In the genomic region with DNA sequence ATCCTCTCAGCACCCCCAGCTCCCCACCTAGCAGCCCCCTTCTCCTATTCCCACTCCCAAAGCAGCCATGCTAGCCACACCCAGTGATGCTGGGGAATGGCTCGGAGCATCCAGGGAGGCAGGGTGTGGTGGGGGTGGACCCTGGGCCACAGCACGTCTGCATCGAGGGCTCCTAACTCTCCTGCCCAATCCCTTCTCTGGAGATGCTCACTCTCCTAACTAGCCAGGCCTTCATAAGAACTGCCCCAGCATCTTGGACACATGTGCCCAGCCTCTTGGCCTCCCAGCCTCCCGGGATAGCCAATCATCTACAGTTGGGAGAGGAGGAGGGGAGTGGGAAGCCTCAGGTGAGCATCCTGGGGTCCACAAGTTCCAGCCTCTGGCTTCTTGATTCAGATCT, we compare ENCODE assay signal across 24 cellular contexts. TPM values are rescaled to one million over a fixed set of nuclear protein-coding genes. Genes with fewer than 3 reads are reported as not detected.
A peak's percentile ranks its signal among the peaks of the same experiment; 100 is the strongest.
DNase-seq lines count a peak whose midpoint lies in the region; ATAC-seq, FAIRE-seq and TF ChIP-seq lines count a peak whose summit lies in the region.
"Had no signal": no experiment of that assay in that cellular context is flagged by ENCODE, and none has a peak within 500 bp of the region (broad histone marks: within the 10 kb centered on the region; RNA-seq: fewer than 3 reads in every experiment).

No MANE protein-coding gene starts in this region.

- no peak overlapping the region for H3K23ac ChIP-seq in H1 (ENCODE audit: insufficient read length)

- peak overlapping the region; percentile 81 to 82 for H3K27ac ChIP-seq in right atrium auricular region
- no peak overlapping the region for H3K27ac ChIP-seq in H1 (ENCODE audit: low read depth, low read length)
- H3K27ac ChIP-seq in neural progenitor cell: no peak overlapping the region
- peak overlapping the region in 1 of 4 donors; percentile 31 for H3K27ac ChIP-seq in sigmoid colon
- H3K27ac ChIP-seq: epithelial cell of prostate, skin epidermis had no signal

- H2BK12ac ChIP-seq in H1 (ENCODE audit: low read depth, low read length): peak overlapping the region; percentile 85; the same call in 1 of the 2 replicates

- peaks cover 0 to 72% of the 10 kb centered on the region in 2 donors for H3K4me1 ChIP-seq in right atrium auricular region
- H3K4me1 ChIP-seq in H1 (replicated peaks in 1 of 4; ENCODE audit: control insufficient read depth in 3 of 4, insufficient read depth in 4 of 4, low read length in 3 of 4): peaks cover 12 to 39% (median 31%) of the 10 kb centered on the region in 4 experiments
- peaks cover 60% of the 10 kb centered on the region for H3K4me1 ChIP-seq in neural progenitor cell
- peaks cover 0 to 56% (median 42%) of the 10 kb centered on the region in 4 donors for H3K4me1 ChIP-seq in sigmoid colon

- H3K4me3 ChIP-seq in right atrium auricular region (no peak overlapping the region), H1 (ENCODE audit: extremely low read depth in 1 of 4, insufficient read depth in 2 of 4, low read depth in 3 of 4, low read length in 4 of 4) (no peak overlapping the region), neural progenitor cell (peak overlapping the region; percentile 5), sigmoid colon (no peak overlapping the region)
- H3K4me3 ChIP-seq: GM23338, heart left ventricle, K562, skin epidermis had no signal

- peaks cover 9% of the 10 kb centered on the region; the same call in 1 of the 2 replicates for H3K23me2 ChIP-seq in H1 (ENCODE audit: low read depth, low read length)

- no peak overlapping the region for H4K8ac ChIP-seq in H1 (ENCODE audit: extremely low read depth, insufficient read depth, low read length)

- H3K4me2 ChIP-seq in H1 (ENCODE audit: insufficient read depth in 1 of 2, low read depth in 2 of 2, low read length in 2 of 2) (peak overlapping the region in 1 of 2 experiments; percentile 44; a peak in 2 of 4 replicates), neural progenitor cell (peak overlapping the region; percentile 88)
- H3K4me2 ChIP-seq: GM23338 had no signal

- peaks cover 0 to 10% of the 10 kb centered on the region in 2 experiments for H4K20me1 ChIP-seq in H1 (replicated peaks in 1 of 2; ENCODE audit: control insufficient read depth in 1 of 2, insufficient read depth in 2 of 2, low read length in 2 of 2)
- peaks cover 62% of the 10 kb centered on the region for H4K20me1 ChIP-seq in neural progenitor cell (ENCODE audit: low read depth)

- H3F3A ChIP-seq in neural progenitor cell (ENCODE audit: low read depth): peaks cover 42% of the 10 kb centered on the region

- no peak overlapping the region for H4K5ac ChIP-seq in H1 (ENCODE audit: insufficient read length, low read depth, low read length)

- FAIRE-seq in H1 (lab: Jason Lieb, UNC): no peak
- FAIRE-seq: K562 had no signal

- H3K18ac ChIP-seq in H1 (ENCODE audit: extremely low read depth, low read length): no peak overlapping the region

- H2BK20ac ChIP-seq in H1 (ENCODE audit: low read length): no peak overlapping the region

- WGBS in H1 (ENCODE audit: extremely low coverage in 1 of 2, insufficient coverage in 1 of 2, insufficient read length in 1 of 2, insufficient replicate concordance in 2 of 2, low coverage in 1 of 2, low lambda C conversion rate in 2 of 2, missing lambda C conversion rate in 1 of 2), 2 experiments: 86% methylated on average over 4 of the region's 4 CpGs; no CpG with 5 or more reads in 1 of the 2 experiments
- 73 to 74% methylated on average over 4 of the region's 4 CpGs for WGBS in sigmoid colon, 2 donors

- no peak overlapping the region for H2AFZ ChIP-seq in H1 (ENCODE audit: low read length)
- H2AFZ ChIP-seq in neural progenitor cell (replicated peaks): no peak overlapping the region
- H2AFZ ChIP-seq: GM23338 had no signal

- H3K9ac ChIP-seq in H1 (replicated peaks in 1 of 4; ENCODE audit: extremely low read depth in 1 of 4, low read depth in 3 of 4, low read length in 3 of 4) (no peak overlapping the region), neural progenitor cell (no peak overlapping the region)

- H3K79me1 ChIP-seq in H1 (ENCODE audit: low read depth, low read length): no peaks in the 10 kb centered on the region

- H3K4me1 Mint-ChIP-seq in neural progenitor cell (peaks cover 59% of the 10 kb centered on the region), type B pancreatic cell (ENCODE audit: unreplicated experiment) (peaks cover 36% of the 10 kb centered on the region)

- TF ChIP-seq POLR2A in H1 (IDR thresholded peaks at IDR 0.05; ENCODE audit: control extremely low read depth in 1 of 2, low read depth in 2 of 2, low read length in 2 of 2): no peak
- TF ChIP-seq POLR2A in sigmoid colon (IDR thresholded peaks at IDR 0.05): no peak

- no peaks in the 10 kb centered on the region for H3K9me3 ChIP-seq in right atrium auricular region
- H3K9me3 ChIP-seq in H1 (ENCODE audit: insufficient read depth in 2 of 2, low read depth in 1 of 2, low read length in 1 of 2): no peaks in the 10 kb centered on the region
- H3K9me3 ChIP-seq in neural progenitor cell (ENCODE audit: low read depth): no peaks in the 10 kb centered on the region
- H3K9me3 ChIP-seq in sigmoid colon: no peaks in the 10 kb centered on the region
- H3K9me3 ChIP-seq: BE2C, heart left ventricle had no signal

- H3K27ac Mint-ChIP-seq in neural progenitor cell (no peak overlapping the region), type B pancreatic cell (no peak overlapping the region)
- H3K27ac Mint-ChIP-seq: activated B cell treated with CpG ODN at 0.5 μM for 24 hours; activated naive CD4-positive, alpha-beta T cell treated with anti-CD3 and anti-CD28 coated beads, Interleukin-2, amount 50 U/mL, for 24 hours; GM23338; natural killer cell treated with Interleukin-12 subunit alpha and Interleukin-12 subunit beta and Interleukin-15 and Interleukin-18, amount 100 ng/mL, for 72 hours had no signal

- no peak for ATAC-seq in sciatic nerve
- ATAC-seq: heart left ventricle; K562; natural killer cell treated with Interleukin-12 subunit alpha and Interleukin-12 subunit beta and Interleukin-15 and Interleukin-18, amount 100 ng/mL, for 72 hours had no signal

- TF ChIP-seq EP300 in H1 (IDR thresholded peaks at IDR 0.05; ENCODE audit: borderline replicate concordance in 1 of 2, low read depth in 2 of 2, low read length in 2 of 2) (no peak), sigmoid colon (IDR thresholded peaks at IDR 0.05) (no peak)

- H3K9me3 Mint-ChIP-seq in neural progenitor cell (no peaks in the 10 kb centered on the region), type B pancreatic cell (no peaks in the 10 kb centered on the region)
- H3K9me3 Mint-ChIP-seq: activated B cell treated with CpG ODN at 0.5 μM for 24 hours; activated naive CD4-positive, alpha-beta T cell treated with anti-CD3 and anti-CD28 coated beads, Interleukin-2, amount 50 U/mL, for 24 hours; GM23338; natural killer cell treated with Interleukin-12 subunit alpha and Interleukin-12 subunit beta and Interleukin-15 and Interleukin-18, amount 100 ng/mL, for 72 hours had no signal

- TF ChIP-seq CTCF in right atrium auricular region (IDR thresholded peaks at IDR 0.05) (no peak), H1 (IDR thresholded peaks at IDR 0.05; ENCODE audit: control extremely low read depth in 1 of 3, insufficient read depth in 1 of 3, low read depth in 1 of 3, low read length in 3 of 3) (no peak), neural progenitor cell (IDR thresholded peaks at IDR 0.05) (no peak), type B pancreatic cell (conservative IDR thresholded peaks at IDR 0.05) (no peak), sigmoid colon (IDR thresholded peaks at IDR 0.05) (no peak)

- H3K4me3 Mint-ChIP-seq in neural progenitor cell (peak overlapping the region; percentile 82), type B pancreatic cell (peak overlapping the region; percentile 85)
- H3K4me3 Mint-ChIP-seq: activated naive CD4-positive, alpha-beta T cell treated with anti-CD3 and anti-CD28 coated beads, Interleukin-2, amount 50 U/mL, for 24 hours had no signal

- H2BK15ac ChIP-seq in H1 (ENCODE audit: low read length): peak overlapping the region; percentile 95

- no peak overlapping the region for H4K91ac ChIP-seq in H1 (replicated peaks; ENCODE audit: insufficient read length, low read length)

- POLR2A ChIA-PET in H1 (lab: Charles Lee; ENCODE audit: partially characterized antibody): interaction anchor here (1.7 to 29.3 kb wide), 3 partner anchors 15 to 23 kb away, joined by 6 to 923 read pairs (median 130); a partner anchor contains a TSS

- peak overlapping the region; percentile 7; the same call in 1 of the 2 replicates for H2AK5ac ChIP-seq in H1 (ENCODE audit: low read depth, low read length)

- H3K36me3 ChIP-seq in right atrium auricular region (peaks cover 13% of the 10 kb centered on the region), H1 (ENCODE audit: control insufficient read depth in 2 of 4, insufficient read depth in 4 of 4, low read length in 3 of 4) (no peaks in the 10 kb centered on the region), neural progenitor cell (no peaks in the 10 kb centered on the region), sigmoid colon (peaks cover 0 to 14% (median 7%) of the 10 kb centered on the region in 4 donors)
- H3K36me3 ChIP-seq: BE2C had no signal

- H2BK120ac ChIP-seq in H1 (replicated peaks; ENCODE audit: low read depth, low read length): no peak overlapping the region

- H3K56ac ChIP-seq in H1 (replicated peaks; ENCODE audit: insufficient read length, low read depth, low read length): no peak overlapping the region

- no peak overlapping the region for H3K14ac ChIP-seq in H1 (ENCODE audit: insufficient read length)

- H3K79me2 ChIP-seq in H1 (ENCODE audit: control insufficient read depth in 1 of 2, insufficient read depth in 2 of 2, low read length in 2 of 2): no peaks in the 10 kb centered on the region
- no peaks in the 10 kb centered on the region for H3K79me2 ChIP-seq in neural progenitor cell (ENCODE audit: low read depth)

- H2BK5ac ChIP-seq in H1 (ENCODE audit: low read depth, low read length): no peak overlapping the region

- H3K27me3 ChIP-seq in right atrium auricular region (no peaks in the 10 kb centered on the region), H1 (replicated peaks in 1 of 4; ENCODE audit: control insufficient read depth in 3 of 4, extremely low read depth in 1 of 4, insufficient read depth in 3 of 4, low read length in 3 of 4) (peaks cover 0 to 13% (median 2%) of the 10 kb centered on the region in 4 experiments; a peak in 5 of 7 replicates), neural progenitor cell (peaks cover 30% of the 10 kb centered on the region), sigmoid colon (no peaks in the 10 kb centered on the region)
- H3K27me3 ChIP-seq: BE2C, heart left ventricle had no signal

- intact Hi-C loops in cardiac septum (cut with DNase I) (no loop called here), sigmoid colon (cut with DNase I) (loop anchor here (10.0 kb wide), 1 partner anchor 570 kb away; a partner anchor contains a TSS), sciatic nerve (cut with DNase I) (no loop called here)

- H3K36me3 Mint-ChIP-seq in neural progenitor cell (peaks cover 5% of the 10 kb centered on the region), type B pancreatic cell (peaks cover 4% of the 10 kb centered on the region)
- H3K36me3 Mint-ChIP-seq: activated naive CD4-positive, alpha-beta T cell treated with anti-CD3 and anti-CD28 coated beads, Interleukin-2, amount 50 U/mL, for 24 hours; natural killer cell treated with Interleukin-12 subunit alpha and Interleukin-12 subunit beta and Interleukin-15 and Interleukin-18, amount 100 ng/mL, for 72 hours had no signal

- CTCF ChIA-PET in H1 (lab: Charles Lee; ENCODE audit: partially characterized antibody): interaction anchor here (0.8 to 10.5 kb wide), 7 partner anchors 7 to 282 kb away, joined by 3 to 66 read pairs (median 12); a partner anchor contains a TSS

- TF ChIP-seq RAD21 in H1 (IDR thresholded peaks at IDR 0.05 in 1 of 2, conservative IDR thresholded peaks at IDR 0.05 in 1 of 2; ENCODE audit: low read depth in 2 of 2, low read length in 2 of 2): no peak

- DNase-seq in right atrium auricular region (ENCODE audit: low spot score) (no peak), cardiac septum (ENCODE audit: low spot score) (no peak), H1 (ENCODE audit: low read depth in 1 of 2, low spot score in 2 of 2) (no peak), neural progenitor cell (ENCODE audit: low spot score) (no peak), type B pancreatic cell (ENCODE audit: extremely low spot score, unreplicated experiment) (no peak), sigmoid colon (no peak), sciatic nerve (ENCODE audit: low spot score) (no peak), NCI-H1092 (lab: John Stamatoyannopoulos, UW) (no peak)
- DNase-seq: activated B cell treated with CpG ODN at 0.5 μM for 24 hours; activated CD4-positive, alpha-beta T cell treated with anti-CD3 and anti-CD28 coated beads, Interleukin-2, amount 50 U/mL, for 4 hours; activated CD8-positive, alpha-beta memory T cell treated with anti-CD3 and anti-CD28 coated beads, Interleukin-2, amount 50 U/mL, for 4 hours; aorta; BE2C; NCI-H526; RPMI8226; T-helper 9 cell had no signal

- no peak overlapping the region for H3K4ac ChIP-seq in H1 (replicated peaks; ENCODE audit: insufficient read length, low read depth, low read length)

- H3K27me3 Mint-ChIP-seq in neural progenitor cell (ENCODE audit: insufficient read depth, low read depth) (peaks cover 14% of the 10 kb centered on the region), type B pancreatic cell (no peaks in the 10 kb centered on the region)
- H3K27me3 Mint-ChIP-seq: activated naive CD4-positive, alpha-beta T cell treated with anti-CD3 and anti-CD28 coated beads, Interleukin-2, amount 50 U/mL, for 24 hours had no signal

RNA-seq across cellular contexts. Expression of a gene that starts 2.7 kb away (rescaled TPM):
- 100 to 1,000 TPM in 1 of 2 donors, 10 to 100 TPM in 1; 73.8 to 119 TPM for total RNA-seq in right atrium auricular region
- 91.4 TPM for total RNA-seq in cardiac septum
- total RNA-seq in H1 (2021; fragmentation: NEBNext Ultra II Directional; extraction: Animal tissue kit (Norgen Biotek cat#: 25700)): 16.4 and 19.6 TPM in 2 replicates
- polyA plus RNA-seq in H1 (2011; rRNA removed): 34.1 and 51.2 TPM in 2 replicates
- 41.2 TPM for polyA plus RNA-seq in H1 (2011; cell fraction: cytosol; rRNA removed)
- polyA plus RNA-seq in H1 (2011; cell fraction: nucleus; rRNA removed): 89.0 TPM
- polyA plus RNA-seq in H1 (2012, experiment 1 of 2): 15.1 to 28.4 TPM (median 24.5 TPM) in 4 replicates
- polyA plus RNA-seq in H1 (2012, experiment 2 of 2): 20.6 TPM
- polyA plus RNA-seq in H1 (2013, experiment 1 of 2): 12.3 TPM
- 12.9 TPM for polyA plus RNA-seq in H1 (2013, experiment 2 of 2)
- polyA minus RNA-seq in H1 (2011; rRNA and poly(A)+ RNA removed): 12.4 and 14.2 TPM in 2 replicates
- polyA minus RNA-seq in H1 (2011; cell fraction: cytosol; rRNA and poly(A)+ RNA removed): 13.5 TPM
- 15.1 TPM for polyA minus RNA-seq in H1 (2011; cell fraction: nucleus; rRNA and poly(A)+ RNA removed)
- 30.5 and 82.3 TPM in 2 replicates for total RNA-seq in neural progenitor cell (ENCODE audit: low replicate concordance)
- total RNA-seq in type B pancreatic cell (ENCODE audit: low replicate concordance): 74.8 and 91.9 TPM in 2 replicates
- 100 to 1,000 TPM; 256 to 292 (median 268) TPM for total RNA-seq in sigmoid colon
- 10 to 100 TPM; 15.6 to 19.8 (median 17.3) TPM for polyA plus RNA-seq in sigmoid colon
- 145 TPM for total RNA-seq in sciatic nerve

RNA-seq across cellular contexts. Expression of a gene that starts 9.3 kb away (rescaled TPM):
- total RNA-seq in right atrium auricular region (10 to 100 TPM; 15.6 to 20.9 TPM), cardiac septum (13.6 TPM), neural progenitor cell (ENCODE audit: low replicate concordance) (6.0 and 8.3 TPM in 2 replicates), type B pancreatic cell (ENCODE audit: low replicate concordance) (22.1 and 27.2 TPM in 2 replicates), sigmoid colon (10 to 100 TPM; 48.5 to 72.4 (median 51.7) TPM), sciatic nerve (42.3 TPM)
- 5.8 and 6.1 TPM in 2 replicates for total RNA-seq in H1 (2021; fragmentation: NEBNext Ultra II Directional; extraction: Animal tissue kit (Norgen Biotek cat#: 25700))
- polyA plus RNA-seq in H1 (2011; rRNA removed) (18.0 and 20.0 TPM in 2 replicates), sigmoid colon (100 to 1,000 TPM in 2 of 3 donors, 10 to 100 TPM in 1; 62.4 to 117 (median 105) TPM)
- 19.8 TPM for polyA plus RNA-seq in H1 (2011; cell fraction: cytosol; rRNA removed)
- polyA plus RNA-seq in H1 (2011; cell fraction: nucleus; rRNA removed): 29.6 TPM
- polyA plus RNA-seq in H1 (2012, experiment 1 of 2): 6.0 to 11.2 TPM (median 9.3 TPM) in 4 replicates
- 8.3 TPM for polyA plus RNA-seq in H1 (2012, experiment 2 of 2)
- polyA plus RNA-seq in H1 (2013, experiment 1 of 2): 4.5 TPM
- 4.5 TPM for polyA plus RNA-seq in H1 (2013, experiment 2 of 2)
- 11.7 and 13.7 TPM in 2 replicates for polyA minus RNA-seq in H1 (2011; rRNA and poly(A)+ RNA removed)
- polyA minus RNA-seq in H1 (2011; cell fraction: cytosol; rRNA and poly(A)+ RNA removed): 9.2 TPM
- polyA minus RNA-seq in H1 (2011; cell fraction: nucleus; rRNA and poly(A)+ RNA removed): 12.2 TPM

RNA-seq across cellular contexts. Expression of a gene that starts 9.3 kb away (rescaled TPM):
- total RNA-seq in right atrium auricular region (under 1 TPM; 0.12 to 0.82 TPM), cardiac septum (0.16 TPM), neural progenitor cell (ENCODE audit: low replicate concordance) (0.21 TPM in 1 of 2 replicates, not detected in the other), type B pancreatic cell (ENCODE audit: low replicate concordance) (0.17 TPM in 1 of 2 replicates, not detected in the other), sigmoid colon (1 to 10 TPM in 1 of 4 donors, under 1 TPM in 1, not detected in 2; 0.71 to 1.1 TPM), sciatic nerve (0.13 TPM)
- 0.19 and 0.22 TPM in 2 replicates for total RNA-seq in H1 (2021; fragmentation: NEBNext Ultra II Directional; extraction: Animal tissue kit (Norgen Biotek cat#: 25700))
- polyA plus RNA-seq in H1 (2011; rRNA removed) (0.29 and 0.36 TPM in 2 replicates), sigmoid colon (under 1 TPM in 1 of 3 donors, not detected in 2; 0.03 TPM)
- polyA plus RNA-seq in H1 (2011; cell fraction: cytosol; rRNA removed): 0.37 TPM
- 0.51 TPM for polyA plus RNA-seq in H1 (2011; cell fraction: nucleus; rRNA removed)
- 0.32 to 0.67 TPM (median 0.48 TPM) in 4 replicates for polyA plus RNA-seq in H1 (2012, experiment 1 of 2)
- polyA plus RNA-seq in H1 (2012, experiment 2 of 2): 0.25 TPM
- polyA plus RNA-seq in H1 (2013, experiment 1 of 2): 0.28 TPM
- polyA plus RNA-seq in H1 (2013, experiment 2 of 2): 0.22 TPM
- polyA minus RNA-seq in H1 (2011; rRNA and poly(A)+ RNA removed): 0.07 and 0.35 TPM in 2 replicates
- 0.51 TPM for polyA minus RNA-seq in H1 (2011; cell fraction: cytosol; rRNA and poly(A)+ RNA removed)
- 1.00 TPM for polyA minus RNA-seq in H1 (2011; cell fraction: nucleus; rRNA and poly(A)+ RNA removed)
- total RNA-seq: activated B cell treated with CpG ODN at 0.5 μM for 24 hours; aorta; HT-29; K562; natural killer cell treated with Interleukin-12 subunit alpha and Interleukin-12 subunit beta and Interleukin-15 and Interleukin-18, amount 100 ng/mL, for 72 hours had no signal
- polyA plus RNA-seq: K562 had no signal

RNA-seq across cellular contexts. Expression of a gene that starts 10.3 kb away (rescaled TPM):
- total RNA-seq in right atrium auricular region: 10 to 100 TPM; 21.0 to 31.3 TPM
- total RNA-seq in cardiac septum: 12.5 TPM
- total RNA-seq in H1 (2021; fragmentation: NEBNext Ultra II Directional; extraction: Animal tissue kit (Norgen Biotek cat#: 25700)): 1.8 and 4.6 TPM in 2 replicates
- 9.8 and 12.4 TPM in 2 replicates for polyA plus RNA-seq in H1 (2011; rRNA removed)
- 8.7 TPM for polyA plus RNA-seq in H1 (2011; cell fraction: cytosol; rRNA removed)
- polyA plus RNA-seq in H1 (2011; cell fraction: nucleus; rRNA removed): 6.5 TPM
- 2.7 to 5.2 TPM (median 4.4 TPM) in 4 replicates for polyA plus RNA-seq in H1 (2012, experiment 1 of 2)
- polyA plus RNA-seq in H1 (2012, experiment 2 of 2): 6.5 TPM
- polyA plus RNA-seq in H1 (2013, experiment 1 of 2): 5.2 TPM
- polyA plus RNA-seq in H1 (2013, experiment 2 of 2): 5.6 TPM
- polyA minus RNA-seq in H1 (2011; rRNA and poly(A)+ RNA removed): 1.7 and 1.9 TPM in 2 replicates
- polyA minus RNA-seq in H1 (2011; cell fraction: cytosol; rRNA and poly(A)+ RNA removed): not detected
- polyA minus RNA-seq in H1 (2011; cell fraction: nucleus; rRNA and poly(A)+ RNA removed): 1.6 TPM
- total RNA-seq in neural progenitor cell (ENCODE audit: low replicate concordance): 4.0 and 14.7 TPM in 2 replicates
- 12.2 and 16.6 TPM in 2 replicates for total RNA-seq in type B pancreatic cell (ENCODE audit: low replicate concordance)
- 10 to 100 TPM; 16.3 to 35.3 (median 22.1) TPM for total RNA-seq in sigmoid colon
- polyA plus RNA-seq in sigmoid colon: 10 to 100 TPM in 1 of 3 donors, 1 to 10 TPM in 2; 3.2 to 14.9 (median 7.2) TPM
- 15.9 TPM for total RNA-seq in sciatic nerve

RNA-seq across cellular contexts. Expression of a gene that starts 18.8 kb away (rescaled TPM):
- total RNA-seq in right atrium auricular region (10 to 100 TPM; 26.0 to 29.8 TPM), cardiac septum (20.3 TPM), neural progenitor cell (ENCODE audit: low replicate concordance) (17.3 and 31.8 TPM in 2 replicates), type B pancreatic cell (ENCODE audit: low replicate concordance) (54.2 and 55.9 TPM in 2 replicates), sigmoid colon (10 to 100 TPM in 3 of 4 donors, 1 to 10 TPM in 1; 1.4 to 25.3 (median 16.6) TPM), sciatic nerve (21.9 TPM)
- 45.5 and 48.3 TPM in 2 replicates for total RNA-seq in H1 (2021; fragmentation: NEBNext Ultra II Directional; extraction: Animal tissue kit (Norgen Biotek cat#: 25700))
- polyA plus RNA-seq in H1 (2011; rRNA removed) (113 and 189 TPM in 2 replicates), sigmoid colon (100 to 1,000 TPM; 122 to 279 (median 146) TPM)
- 84.0 TPM for polyA plus RNA-seq in H1 (2011; cell fraction: cytosol; rRNA removed)
- 135 TPM for polyA plus RNA-seq in H1 (2011; cell fraction: nucleus; rRNA removed)
- 34.5 to 75.6 TPM (median 65.5 TPM) in 4 replicates for polyA plus RNA-seq in H1 (2012, experiment 1 of 2)
- polyA plus RNA-seq in H1 (2012, experiment 2 of 2): 75.0 TPM
- polyA plus RNA-seq in H1 (2013, experiment 1 of 2): 33.1 TPM
- polyA plus RNA-seq in H1 (2013, experiment 2 of 2): 31.7 TPM
- 58.7 and 82.2 TPM in 2 replicates for polyA minus RNA-seq in H1 (2011; rRNA and poly(A)+ RNA removed)
- 40.8 TPM for polyA minus RNA-seq in H1 (2011; cell fraction: cytosol; rRNA and poly(A)+ RNA removed)
- polyA minus RNA-seq in H1 (2011; cell fraction: nucleus; rRNA and poly(A)+ RNA removed): 47.3 TPM

Comparison
In these comparisons a context has a peak if more than half of its experiments do, and no peak if none do; other contexts are left out.
1. H3K27ac ChIP-seq: peak in right atrium auricular region (2 of 2); none in H1 (single experiment) and neural progenitor cell (single experiment).